8 cellular contexts compared by ENCODE assay signal in the genomic region with DNA sequence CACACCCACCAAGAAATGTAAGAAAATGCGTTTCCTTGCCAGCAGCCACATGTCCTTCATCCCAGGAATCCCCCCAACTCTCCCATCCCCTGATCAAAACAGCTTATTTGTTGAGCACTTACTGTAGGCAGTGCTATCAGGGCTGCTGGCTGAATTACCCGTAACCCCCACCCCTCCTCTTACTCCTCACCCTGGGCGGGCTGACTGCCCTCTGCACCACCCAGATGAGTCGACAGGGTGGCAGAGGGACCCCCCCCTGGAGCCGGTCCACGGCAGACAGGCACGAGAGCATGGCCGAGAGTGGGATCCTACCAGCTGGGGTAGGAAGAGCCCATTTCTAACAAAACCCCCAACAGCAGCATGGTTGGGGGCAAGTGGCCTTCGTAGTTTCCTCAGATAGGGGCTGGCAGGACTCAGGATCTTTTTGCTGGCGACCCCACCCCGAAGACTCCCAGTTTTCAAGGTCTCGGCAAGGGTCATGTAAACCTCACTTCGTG. TPM values are rescaled to one million over a fixed set of nuclear protein-coding genes. Genes with fewer than 3 reads are reported as not detected.
DNase-seq lines count a peak whose midpoint lies in the region; FAIRE-seq and TF ChIP-seq lines count a peak whose summit lies in the region.

No MANE protein-coding gene starts in this region.

- intact Hi-C loops in esophagus squamous epithelium (cut with DNase I), result no loop called here

- FAIRE-seq in HTR-8/SVneo (lab: Jason Lieb, UNC), result no peak

- peaks cover 14% of the 10 kb centered on the region for H3K79me2 ChIP-seq in trophoblast cell (ENCODE audit: control insufficient read depth, insufficient read depth, low read length, poor library complexity)

- H3K79me1 ChIP-seq in trophoblast cell (ENCODE audit: low read length), result peaks cover 27% of the 10 kb centered on the region

- H3K4me3 ChIP-seq in WI38 (ENCODE audit: low read depth, low read length) (peak overlapping the region; percentile 1; the same call in 1 of the 2 replicates), esophagus squamous epithelium (peak overlapping the region in 3 of 4 donors; percentile 18 to 69 (median 56)), trophoblast cell (ENCODE audit: low read depth, low read length) (no peak overlapping the region)

- peak overlapping the region; percentile 72 for H4K91ac ChIP-seq in trophoblast cell (ENCODE audit: low read depth, low read length)

- H3K4ac ChIP-seq in trophoblast cell (ENCODE audit: low read depth, low read length), result no peak overlapping the region

- H2BK5ac ChIP-seq in trophoblast cell (ENCODE audit: low read depth, low read length, poor library complexity), result no peak overlapping the region

- peak overlapping the region; percentile 66 for H4K12ac ChIP-seq in trophoblast cell (ENCODE audit: low read depth, low read length)

- TF ChIP-seq POLR2A in esophagus squamous epithelium (IDR thresholded peaks at IDR 0.05), result no peak

- TF ChIP-seq CTCF in WI38 (IDR thresholded peaks at IDR 0.05; ENCODE audit: low read depth, low read length), result no peak
- no peak for TF ChIP-seq CTCF in esophagus squamous epithelium (IDR thresholded peaks at IDR 0.05)

- no peak overlapping the region for H2AFZ ChIP-seq in trophoblast cell (ENCODE audit: insufficient read depth, low read length, poor library complexity)

- peak overlapping the region; percentile 97 for H3K4me2 ChIP-seq in trophoblast cell (ENCODE audit: low read length)

- peak overlapping the region; percentile 57 for H3K18ac ChIP-seq in trophoblast cell (ENCODE audit: low read length)

- H2BK12ac ChIP-seq in trophoblast cell (ENCODE audit: low read length), result peak overlapping the region; percentile 18

- H4K8ac ChIP-seq in trophoblast cell (ENCODE audit: low read depth, low read length), result peak overlapping the region; percentile 66

- peak overlapping the region; percentile 58 for H3K14ac ChIP-seq in trophoblast cell (ENCODE audit: low read length)

- H2BK120ac ChIP-seq in trophoblast cell (ENCODE audit: insufficient read depth, low read length, poor library complexity), result no peak overlapping the region

- H3K27me3 ChIP-seq in esophagus squamous epithelium (no peaks in the 10 kb centered on the region), trophoblast cell (ENCODE audit: insufficient read depth, low read length) (no peaks in the 10 kb centered on the region)

- peak overlapping the region; percentile 52 for H2AK5ac ChIP-seq in trophoblast cell (ENCODE audit: low read length)

- H3K36me3 ChIP-seq in esophagus squamous epithelium, result peaks cover 8 to 14% (median 8%) of the 10 kb centered on the region in 3 donors
- H3K36me3 ChIP-seq in trophoblast cell (ENCODE audit: control insufficient read depth in 1 of 2, insufficient read depth in 2 of 2, low read length in 2 of 2), result peaks cover 18 to 31% of the 10 kb centered on the region in 2 experiments

- no peak overlapping the region for H3K23ac ChIP-seq in trophoblast cell (ENCODE audit: low read length)

- DNase-seq in stimulated activated CD4-positive, alpha-beta T cell treated with anti-CD3 and anti-CD28 coated beads, Interleukin-15, amount 100 ng/mL, for 24 hours, result peak; percentile 58
- no peak for DNase-seq in stimulated activated CD4-positive, alpha-beta T cell treated with anti-CD3 and anti-CD28 coated beads, Interleukin-4, amount 100 ng/mL, for 24 hours
- DNase-seq in esophagus squamous epithelium (lab: John Stamatoyannopoulos, UW) (no peak), trophoblast cell (no peak), cerebellar nuclear complex (lab: John Stamatoyannopoulos, UW) (no peak), NCI-H510A (lab: John Stamatoyannopoulos, UW) (no peak), HTR-8/SVneo (ENCODE audit: insufficient read length, low spot score) (no peak)

- H3K27ac ChIP-seq in esophagus squamous epithelium (peak overlapping the region; percentile 100), trophoblast cell (ENCODE audit: low read depth, low read length) (peak overlapping the region; percentile 30)

- WGBS in esophagus squamous epithelium, 2 donors, result 0 to 2% methylated on average over 1 to 9 of the region's 13 CpGs
- WGBS in trophoblast cell (ENCODE audit: extremely low coverage, insufficient coverage, insufficient read length), result no CpG with 5 or more reads among the region's 13 CpGs

- H3K9ac ChIP-seq in trophoblast cell (ENCODE audit: low read length), result peak overlapping the region; percentile 44

- no peaks in the 10 kb centered on the region for H3K9me3 ChIP-seq in esophagus squamous epithelium
- H3K9me3 ChIP-seq in trophoblast cell (ENCODE audit: insufficient read depth, low read depth, low read length), result no peaks in the 10 kb centered on the region

- H3K4me1 ChIP-seq in esophagus squamous epithelium (peaks cover 48 to 90% (median 60%) of the 10 kb centered on the region in 3 donors), trophoblast cell (ENCODE audit: control insufficient read depth in 1 of 2, insufficient read depth in 2 of 2, low read length in 2 of 2) (peaks cover 43 to 57% of the 10 kb centered on the region in 2 experiments)

RNA-seq across cellular contexts. Expression of gene RHOF, which starts 1.1 kb away (rescaled TPM):
- 10 to 100 TPM in 1 of 4 donors, 1 to 10 TPM in 3; 3.2 to 20.4 (median 6.2) TPM for total RNA-seq in esophagus squamous epithelium
- 10.9 and 11.1 TPM in 2 replicates for polyA plus RNA-seq in trophoblast cell (2013)

RNA-seq across cellular contexts. Expression of gene SETD1B, which starts 9.2 kb away (rescaled TPM):
- total RNA-seq in esophagus squamous epithelium, result 10 to 100 TPM in 3 of 4 donors, 1 to 10 TPM in 1; 5.6 to 14.4 (median 10.6) TPM
- 19.3 and 19.5 TPM in 2 replicates for polyA plus RNA-seq in trophoblast cell (2013)
